Comparison of ENCODE assay signal across 1 cellular context in genomic region chr10:110919349-110919931, GRCh38.
TF ChIP-seq lines count a peak whose summit lies in the region.

TSS of gene SHOC2 (plus strand) at chr10:110919604. CDS start at chr10:110964359, 44,755 bp downstream.

TF ChIP-seq in K562, 482 proteins besides CTCF, POLR2A, EP300 and RAD21 (continued from another document and continues in another):
- TF ChIP-seq, protein P1, sequence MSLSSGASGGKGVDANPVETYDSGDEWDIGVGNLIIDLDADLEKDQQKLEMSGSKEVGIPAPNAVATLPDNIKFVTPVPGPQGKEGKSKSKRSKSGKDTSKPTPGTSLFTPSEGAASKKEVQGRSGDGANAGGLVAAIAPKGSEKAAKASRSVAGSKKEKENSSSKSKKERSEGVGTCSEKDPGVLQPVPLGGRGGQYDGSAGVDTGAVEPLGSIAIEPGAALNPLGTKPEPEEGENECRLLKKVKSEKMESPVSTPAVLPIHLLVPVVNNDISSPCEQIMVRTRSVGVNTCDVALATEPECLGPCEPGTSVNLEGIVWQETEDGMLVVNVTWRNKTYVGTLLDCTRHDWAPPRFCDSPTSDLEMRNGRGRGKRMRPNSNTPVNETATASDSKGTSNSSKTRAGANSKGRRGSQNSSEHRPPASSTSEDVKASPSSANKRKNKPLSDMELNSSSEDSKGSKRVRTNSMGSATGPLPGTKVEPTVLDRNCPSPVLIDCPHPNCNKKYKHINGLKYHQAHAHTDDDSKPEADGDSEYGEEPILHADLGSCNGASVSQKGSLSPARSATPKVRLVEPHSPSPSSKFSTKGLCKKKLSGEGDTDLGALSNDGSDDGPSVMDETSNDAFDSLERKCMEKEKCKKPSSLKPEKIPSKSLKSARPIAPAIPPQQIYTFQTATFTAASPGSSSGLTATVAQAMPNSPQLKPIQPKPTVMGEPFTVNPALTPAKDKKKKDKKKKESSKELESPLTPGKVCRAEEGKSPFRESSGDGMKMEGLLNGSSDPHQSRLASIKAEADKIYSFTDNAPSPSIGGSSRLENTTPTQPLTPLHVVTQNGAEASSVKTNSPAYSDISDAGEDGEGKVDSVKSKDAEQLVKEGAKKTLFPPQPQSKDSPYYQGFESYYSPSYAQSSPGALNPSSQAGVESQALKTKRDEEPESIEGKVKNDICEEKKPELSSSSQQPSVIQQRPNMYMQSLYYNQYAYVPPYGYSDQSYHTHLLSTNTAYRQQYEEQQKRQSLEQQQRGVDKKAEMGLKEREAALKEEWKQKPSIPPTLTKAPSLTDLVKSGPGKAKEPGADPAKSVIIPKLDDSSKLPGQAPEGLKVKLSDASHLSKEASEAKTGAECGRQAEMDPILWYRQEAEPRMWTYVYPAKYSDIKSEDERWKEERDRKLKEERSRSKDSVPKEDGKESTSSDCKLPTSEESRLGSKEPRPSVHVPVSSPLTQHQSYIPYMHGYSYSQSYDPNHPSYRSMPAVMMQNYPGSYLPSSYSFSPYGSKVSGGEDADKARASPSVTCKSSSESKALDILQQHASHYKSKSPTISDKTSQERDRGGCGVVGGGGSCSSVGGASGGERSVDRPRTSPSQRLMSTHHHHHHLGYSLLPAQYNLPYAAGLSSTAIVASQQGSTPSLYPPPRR (CRISPR knock-in tag; IDR thresholded peaks at IDR 0.05; ENCODE audit: borderline replicate concordance): no peak
- TF ChIP-seq, protein P2, sequence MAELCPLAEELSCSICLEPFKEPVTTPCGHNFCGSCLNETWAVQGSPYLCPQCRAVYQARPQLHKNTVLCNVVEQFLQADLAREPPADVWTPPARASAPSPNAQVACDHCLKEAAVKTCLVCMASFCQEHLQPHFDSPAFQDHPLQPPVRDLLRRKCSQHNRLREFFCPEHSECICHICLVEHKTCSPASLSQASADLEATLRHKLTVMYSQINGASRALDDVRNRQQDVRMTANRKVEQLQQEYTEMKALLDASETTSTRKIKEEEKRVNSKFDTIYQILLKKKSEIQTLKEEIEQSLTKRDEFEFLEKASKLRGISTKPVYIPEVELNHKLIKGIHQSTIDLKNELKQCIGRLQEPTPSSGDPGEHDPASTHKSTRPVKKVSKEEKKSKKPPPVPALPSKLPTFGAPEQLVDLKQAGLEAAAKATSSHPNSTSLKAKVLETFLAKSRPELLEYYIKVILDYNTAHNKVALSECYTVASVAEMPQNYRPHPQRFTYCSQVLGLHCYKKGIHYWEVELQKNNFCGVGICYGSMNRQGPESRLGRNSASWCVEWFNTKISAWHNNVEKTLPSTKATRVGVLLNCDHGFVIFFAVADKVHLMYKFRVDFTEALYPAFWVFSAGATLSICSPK (IDR thresholded peaks at IDR 0.05; ENCODE audit: borderline replicate concordance): no peak
- TF ChIP-seq BCOR (IDR thresholded peaks at IDR 0.05): no peak
- TF ChIP-seq SMC3 (conservative IDR thresholded peaks at IDR 0.05; ENCODE audit: insufficient read depth, low read depth, low read length): no peak
- no peak for TF ChIP-seq NFYB (IDR thresholded peaks at IDR 0.05; ENCODE audit: extremely low read depth, insufficient read length)
- TF ChIP-seq TBP (optimal IDR thresholded peaks at IDR 0.05; ENCODE audit: low read depth, low read length): peak; percentile 48
- no peak for TF ChIP-seq ZNF699 (CRISPR knock-in tag; IDR thresholded peaks at IDR 0.05; ENCODE audit: insufficient replicate concordance)
- no peak for TF ChIP-seq RBM34 (IDR thresholded peaks at IDR 0.05; ENCODE audit: borderline replicate concordance, insufficient read depth, low read length)
- TF ChIP-seq CBX3 (IDR thresholded peaks at IDR 0.05; ENCODE audit: borderline replicate concordance in 1 of 2, low read length in 2 of 2): no peak
- TF ChIP-seq TRIM24 (IDR thresholded peaks at IDR 0.05): no peak
- TF ChIP-seq CHD7 (IDR thresholded peaks at IDR 0.05; ENCODE audit: low read depth, low read length): no peak
- TF ChIP-seq ESRRB (CRISPR knock-in tag; IDR thresholded peaks at IDR 0.05; ENCODE audit: borderline replicate concordance): no peak
- TF ChIP-seq FOXK1 (CRISPR knock-in tag; IDR thresholded peaks at IDR 0.05; ENCODE audit: borderline replicate concordance): no peak
- no peak for TF ChIP-seq ZC3H8 (IDR thresholded peaks at IDR 0.05)
- TF ChIP-seq RBM25 (IDR thresholded peaks at IDR 0.05; ENCODE audit: low read depth, low read length, severe bottlenecking): no peak
- no peak for TF ChIP-seq NCOR1 (IDR thresholded peaks at IDR 0.05)
- TF ChIP-seq NR2F6 (CRISPR knock-in tag; IDR thresholded peaks at IDR 0.05): no peak
- TF ChIP-seq RBFOX2 (IDR thresholded peaks at IDR 0.05; ENCODE audit: low read depth, low read length): peak; percentile 76
- TF ChIP-seq ZNF436 (CRISPR knock-in tag; IDR thresholded peaks at IDR 0.05): no peak
- TF ChIP-seq ZBTB17 (CRISPR knock-in tag; IDR thresholded peaks at IDR 0.05): no peak
- no peak for TF ChIP-seq RFX7 (CRISPR knock-in tag; IDR thresholded peaks at IDR 0.05)
- no peak for TF ChIP-seq ZNF274 (IDR thresholded peaks at IDR 0.05; ENCODE audit: borderline replicate concordance, low read depth, low read length)
- peak; percentile 19 for TF ChIP-seq CTCFL (IDR thresholded peaks at IDR 0.05; ENCODE audit: borderline replicate concordance, insufficient read depth, low read depth, low read length, poor library complexity, severe bottlenecking)
- no peak for TF ChIP-seq CAMTA2 (CRISPR knock-in tag; conservative IDR thresholded peaks at IDR 0.05)
- TF ChIP-seq ELF4 (CRISPR knock-in tag; IDR thresholded peaks at IDR 0.05): no peak
- no peak for TF ChIP-seq SMARCA4 (IDR thresholded peaks at IDR 0.05)
- no peak for TF ChIP-seq ZNF41 (CRISPR knock-in tag; conservative IDR thresholded peaks at IDR 0.05)
- no peak for TF ChIP-seq ZSCAN29 (IDR thresholded peaks at IDR 0.05)
- TF ChIP-seq PHF8 (IDR thresholded peaks at IDR 0.05; ENCODE audit: borderline replicate concordance, low read length): peak; percentile 61; the same call in 1 of the 2 replicates
- TF ChIP-seq SAFB (IDR thresholded peaks at IDR 0.05; ENCODE audit: borderline replicate concordance, low read depth, low read length): no peak
- TF ChIP-seq, protein P3, sequence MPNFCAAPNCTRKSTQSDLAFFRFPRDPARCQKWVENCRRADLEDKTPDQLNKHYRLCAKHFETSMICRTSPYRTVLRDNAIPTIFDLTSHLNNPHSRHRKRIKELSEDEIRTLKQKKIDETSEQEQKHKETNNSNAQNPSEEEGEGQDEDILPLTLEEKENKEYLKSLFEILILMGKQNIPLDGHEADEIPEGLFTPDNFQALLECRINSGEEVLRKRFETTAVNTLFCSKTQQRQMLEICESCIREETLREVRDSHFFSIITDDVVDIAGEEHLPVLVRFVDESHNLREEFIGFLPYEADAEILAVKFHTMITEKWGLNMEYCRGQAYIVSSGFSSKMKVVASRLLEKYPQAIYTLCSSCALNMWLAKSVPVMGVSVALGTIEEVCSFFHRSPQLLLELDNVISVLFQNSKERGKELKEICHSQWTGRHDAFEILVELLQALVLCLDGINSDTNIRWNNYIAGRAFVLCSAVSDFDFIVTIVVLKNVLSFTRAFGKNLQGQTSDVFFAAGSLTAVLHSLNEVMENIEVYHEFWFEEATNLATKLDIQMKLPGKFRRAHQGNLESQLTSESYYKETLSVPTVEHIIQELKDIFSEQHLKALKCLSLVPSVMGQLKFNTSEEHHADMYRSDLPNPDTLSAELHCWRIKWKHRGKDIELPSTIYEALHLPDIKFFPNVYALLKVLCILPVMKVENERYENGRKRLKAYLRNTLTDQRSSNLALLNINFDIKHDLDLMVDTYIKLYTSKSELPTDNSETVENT (CRISPR knock-in tag; IDR thresholded peaks at IDR 0.05): 0 out of 2 replicates have a peak, but pooled peaks have one; percentile 26
- TF ChIP-seq E4F1 (CRISPR knock-in tag; IDR thresholded peaks at IDR 0.05; ENCODE audit: borderline replicate concordance): no peak
- no peak for TF ChIP-seq ZEB2 (IDR thresholded peaks at IDR 0.05)
